In the genomic region with DNA sequence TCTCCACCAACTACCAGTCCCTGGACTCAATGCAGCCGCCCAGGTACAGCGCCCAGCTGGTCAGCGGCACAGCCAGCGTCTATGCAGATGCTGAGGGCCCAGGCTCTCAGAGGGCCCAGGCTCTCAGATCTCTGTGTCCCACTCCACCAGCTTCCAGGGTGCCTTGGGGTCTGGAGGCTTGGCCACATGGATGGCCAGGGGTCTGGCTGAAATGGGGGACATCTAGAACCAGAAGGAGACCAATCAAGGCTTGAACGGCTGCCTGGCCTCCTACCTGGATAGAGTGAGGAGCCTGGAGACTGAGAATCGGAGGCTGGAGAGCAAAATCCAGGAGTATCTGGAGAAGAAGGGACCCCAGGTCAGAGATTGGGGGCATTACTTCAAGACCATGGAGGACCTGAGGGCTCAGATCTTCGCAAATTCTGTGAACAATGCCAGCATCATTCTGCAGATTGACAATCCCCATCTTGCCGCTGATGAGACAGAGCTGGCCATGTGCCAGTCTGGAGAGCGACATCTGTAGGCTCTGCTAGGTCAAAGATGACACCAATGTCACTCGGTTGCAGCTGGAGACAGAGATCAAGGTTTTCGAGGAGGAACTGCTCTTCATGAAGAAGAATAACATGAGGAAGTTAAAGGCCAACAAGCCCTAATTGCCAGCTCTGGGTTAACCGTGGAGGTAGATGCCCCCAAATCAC, we compare ENCODE assay signal across 13 cellular contexts. TPM values are rescaled to one million over a fixed set of nuclear protein-coding genes. Genes with fewer than 3 reads are reported as not detected.
A peak's percentile ranks its signal among the peaks of the same experiment; 100 is the strongest.
DNase-seq lines count a peak whose midpoint lies in the region; ATAC-seq and TF ChIP-seq lines count a peak whose summit lies in the region.
"Had no signal": no experiment of that assay in that cellular context is flagged by ENCODE, and none has a peak within 500 bp of the region (broad histone marks: within the 10 kb centered on the region; RNA-seq: fewer than 3 reads in every experiment).

No MANE protein-coding gene starts in this region.

- H3K4me2 ChIP-seq in neural progenitor cell = no peak overlapping the region

- peak; percentile 53 for DNase-seq in activated CD4-positive, alpha-beta memory T cell treated with anti-CD3 and anti-CD28 coated beads for 36 hours
- DNase-seq in activated CD4-positive, alpha-beta memory T cell treated with anti-CD3 and anti-CD28 coated beads, Interleukin-2, amount 10 ng/mL, durations not matched to agents 7 days and 5 days = no peak
- DNase-seq in T-helper 17 cell (no peak), H4 (ENCODE audit: low spot score) (no peak), neural progenitor cell (ENCODE audit: low spot score) (no peak)
- no peak for DNase-seq in effector memory CD8-positive, alpha-beta T cell
- DNase-seq in stimulated activated naive CD8-positive, alpha-beta T cell treated with anti-CD3 and anti-CD28 coated beads, Interleukin-15, Interleukin-2, amounts not matched to agents 100 U/mL and 50 U/mL, for 24 hours = peak; percentile 33
- DNase-seq: immature natural killer cell, NCI-H446 treated with DMSO at 0.1 percent for 48 hours had no signal

- CTCF ChIA-PET in activated CD4-positive, alpha-beta memory T cell treated with anti-CD3 and anti-CD28 coated beads for 36 hours (lab: Charles Lee) = interaction anchor here (0.6 to 1.2 kb wide), 5 partner anchors 12 to 31 kb away, joined by 3 to 11 read pairs (median 3); no protein-coding TSS in a partner anchor
- CTCF ChIA-PET in activated CD4-positive, alpha-beta memory T cell treated with anti-CD3 and anti-CD28 coated beads, Interleukin-2, amount 10 ng/mL, durations not matched to agents 7 days and 5 days (lab: Charles Lee) = interaction anchor here (0.9 to 1.1 kb wide), 2 partner anchors 26 to 28 kb away, joined by 4 read pairs; no protein-coding TSS in a partner anchor

- TF ChIP-seq CTCF in neural progenitor cell (IDR thresholded peaks at IDR 0.05) = no peak

- H3K4me3 Mint-ChIP-seq in activated CD4-positive, alpha-beta memory T cell treated with anti-CD3 and anti-CD28 coated beads for 36 hours = no peak overlapping the region
- no peak overlapping the region for H3K4me3 Mint-ChIP-seq in activated CD4-positive, alpha-beta memory T cell treated with anti-CD3 and anti-CD28 coated beads, Interleukin-2, amount 10 ng/mL, durations not matched to agents 7 days and 5 days
- H3K4me3 Mint-ChIP-seq in T-helper 17 cell (no peak overlapping the region), neural progenitor cell (no peak overlapping the region)
- H3K4me3 Mint-ChIP-seq in effector memory CD8-positive, alpha-beta T cell = no peak overlapping the region
- H3K4me3 Mint-ChIP-seq: immature natural killer cell had no signal

- intact Hi-C loops in activated CD4-positive, alpha-beta memory T cell treated with anti-CD3 and anti-CD28 coated beads for 36 hours (cut with micrococcal nuclease) = loop anchor here (10.0 kb wide), 1 partner anchor 415 kb away; no protein-coding TSS in a partner anchor

- H3K79me2 ChIP-seq in neural progenitor cell (ENCODE audit: low read depth) = no peaks in the 10 kb centered on the region

- H3K4me1 ChIP-seq in neural progenitor cell = no peaks in the 10 kb centered on the region
- H3K4me1 ChIP-seq: tibial artery had no signal

- no peaks in the 10 kb centered on the region for H3F3A ChIP-seq in neural progenitor cell (ENCODE audit: low read depth)

- H3K27ac Mint-ChIP-seq in activated CD4-positive, alpha-beta memory T cell treated with anti-CD3 and anti-CD28 coated beads for 36 hours = no peak overlapping the region
- H3K27ac Mint-ChIP-seq in activated CD4-positive, alpha-beta memory T cell treated with anti-CD3 and anti-CD28 coated beads, Interleukin-2, amount 10 ng/mL, durations not matched to agents 7 days and 5 days = no peak overlapping the region
- no peak overlapping the region for H3K27ac Mint-ChIP-seq in T-helper 17 cell
- H3K27ac Mint-ChIP-seq in effector memory CD8-positive, alpha-beta T cell = no peak overlapping the region
- no peak overlapping the region for H3K27ac Mint-ChIP-seq in neural progenitor cell
- H3K27ac Mint-ChIP-seq: immature natural killer cell had no signal

- peak; percentile 57 for ATAC-seq in T-helper 17 cell
- ATAC-seq in effector memory CD8-positive, alpha-beta T cell (replicated peaks) = peak; percentile 31
- peak; percentile 36 for ATAC-seq in stimulated activated naive CD8-positive, alpha-beta T cell treated with anti-CD3 and anti-CD28 coated beads, Interleukin-15, Interleukin-2, amounts not matched to agents 100 U/mL and 50 U/mL, for 24 hours
- no peak for ATAC-seq in HG02763 (IDR thresholded peaks at IDR 0.05; ENCODE audit: unreplicated experiment)
- ATAC-seq: activated CD4-positive, CD25-positive, alpha-beta regulatory T cell treated with anti-CD3 and anti-CD28 coated beads, Interleukin-2, amount 50 U/mL, for 24 hours; right cardiac atrium had no signal

- no peak overlapping the region for H3K9ac ChIP-seq in neural progenitor cell

- no peak overlapping the region for H2AFZ ChIP-seq in neural progenitor cell (replicated peaks)

- H3K9me3 Mint-ChIP-seq in activated CD4-positive, alpha-beta memory T cell treated with anti-CD3 and anti-CD28 coated beads for 36 hours = no peaks in the 10 kb centered on the region
- no peaks in the 10 kb centered on the region for H3K9me3 Mint-ChIP-seq in activated CD4-positive, alpha-beta memory T cell treated with anti-CD3 and anti-CD28 coated beads, Interleukin-2, amount 10 ng/mL, durations not matched to agents 7 days and 5 days
- H3K9me3 Mint-ChIP-seq in effector memory CD8-positive, alpha-beta T cell = no peaks in the 10 kb centered on the region
- H3K9me3 Mint-ChIP-seq in neural progenitor cell = no peaks in the 10 kb centered on the region
- H3K9me3 Mint-ChIP-seq: immature natural killer cell had no signal

- POLR2A ChIA-PET in activated CD4-positive, alpha-beta memory T cell treated with anti-CD3 and anti-CD28 coated beads for 36 hours (lab: Charles Lee) = no interaction called here
- POLR2A ChIA-PET in activated CD4-positive, alpha-beta memory T cell treated with anti-CD3 and anti-CD28 coated beads, Interleukin-2, amount 10 ng/mL, durations not matched to agents 7 days and 5 days (lab: Charles Lee) = interaction anchor here (0.9 kb wide), 1 partner anchor 24 kb away, joined by 3 read pairs; no protein-coding TSS in a partner anchor

- no peak overlapping the region for H3K27ac ChIP-seq in neural progenitor cell
- H3K27ac ChIP-seq: tibial artery had no signal

- peaks cover 4% of the 10 kb centered on the region for H3K4me1 Mint-ChIP-seq in activated CD4-positive, alpha-beta memory T cell treated with anti-CD3 and anti-CD28 coated beads for 36 hours (ENCODE audit: low read depth)
- H3K4me1 Mint-ChIP-seq in activated CD4-positive, alpha-beta memory T cell treated with anti-CD3 and anti-CD28 coated beads, Interleukin-2, amount 10 ng/mL, durations not matched to agents 7 days and 5 days = no peaks in the 10 kb centered on the region
- H3K4me1 Mint-ChIP-seq in T-helper 17 cell (no peaks in the 10 kb centered on the region), neural progenitor cell (no peaks in the 10 kb centered on the region)
- H3K4me1 Mint-ChIP-seq in effector memory CD8-positive, alpha-beta T cell (ENCODE audit: low read depth in 2 of 2) = no peaks in the 10 kb centered on the region
- H3K4me1 Mint-ChIP-seq: immature natural killer cell had no signal

- no peaks in the 10 kb centered on the region for H4K20me1 ChIP-seq in neural progenitor cell (ENCODE audit: low read depth)

- peaks cover under 1% of the 10 kb centered on the region for H3K27me3 ChIP-seq in neural progenitor cell
- H3K27me3 ChIP-seq: tibial artery had no signal

- no peaks in the 10 kb centered on the region for H3K36me3 Mint-ChIP-seq in activated CD4-positive, alpha-beta memory T cell treated with anti-CD3 and anti-CD28 coated beads for 36 hours
- H3K36me3 Mint-ChIP-seq in activated CD4-positive, alpha-beta memory T cell treated with anti-CD3 and anti-CD28 coated beads, Interleukin-2, amount 10 ng/mL, durations not matched to agents 7 days and 5 days (ENCODE audit: low read depth) = no peaks in the 10 kb centered on the region
- H3K36me3 Mint-ChIP-seq in T-helper 17 cell (ENCODE audit: low read depth) (no peaks in the 10 kb centered on the region), neural progenitor cell (no peaks in the 10 kb centered on the region)
- no peaks in the 10 kb centered on the region for H3K36me3 Mint-ChIP-seq in effector memory CD8-positive, alpha-beta T cell (ENCODE audit: insufficient read depth)
- H3K36me3 Mint-ChIP-seq: immature natural killer cell had no signal

- no peaks in the 10 kb centered on the region for H3K36me3 ChIP-seq in neural progenitor cell
- H3K36me3 ChIP-seq: tibial artery had no signal

- H3K4me3 ChIP-seq in neural progenitor cell = no peak overlapping the region
- H3K4me3 ChIP-seq: tibial artery had no signal

- no peaks in the 10 kb centered on the region for H3K9me3 ChIP-seq in T-helper 17 cell (ENCODE audit: control insufficient read depth, low read length, poor library complexity, severe bottlenecking)
- H3K9me3 ChIP-seq in neural progenitor cell (ENCODE audit: low read depth) = no peaks in the 10 kb centered on the region
- H3K9me3 ChIP-seq: tibial artery had no signal

- no peaks in the 10 kb centered on the region for H3K27me3 Mint-ChIP-seq in activated CD4-positive, alpha-beta memory T cell treated with anti-CD3 and anti-CD28 coated beads for 36 hours
- H3K27me3 Mint-ChIP-seq in activated CD4-positive, alpha-beta memory T cell treated with anti-CD3 and anti-CD28 coated beads, Interleukin-2, amount 10 ng/mL, durations not matched to agents 7 days and 5 days = peaks cover 2% of the 10 kb centered on the region
- H3K27me3 Mint-ChIP-seq in T-helper 17 cell = no peaks in the 10 kb centered on the region
- H3K27me3 Mint-ChIP-seq in effector memory CD8-positive, alpha-beta T cell = peaks cover 0 to 10% of the 10 kb centered on the region in 2 donors
- no peaks in the 10 kb centered on the region for H3K27me3 Mint-ChIP-seq in neural progenitor cell (ENCODE audit: insufficient read depth, low read depth)

RNA-seq across cellular contexts. Expression of gene GRM4, which starts 44.1 kb away (rescaled TPM):
- total RNA-seq in activated CD4-positive, alpha-beta memory T cell treated with anti-CD3 and anti-CD28 coated beads for 36 hours = under 1 TPM in 1 of 2 experiments, not detected in 1; 0.05 TPM
- not detected for total RNA-seq in activated CD4-positive, alpha-beta memory T cell treated with anti-CD3 and anti-CD28 coated beads, Interleukin-2, amount 10 ng/mL, durations not matched to agents 7 days and 5 days
- total RNA-seq in T-helper 17 cell (not detected), neural progenitor cell (ENCODE audit: low replicate concordance) (1.2 and 1.8 TPM in 2 replicates)
- total RNA-seq in H4 (2014; rRNA removed; shearing (Covaris generic)) = not detected in 2 replicates
- total RNA-seq: right cardiac atrium had no signal

RNA-seq across cellular contexts. Expression of gene HMGA1, which starts 46.7 kb away (rescaled TPM):
- 100 to 1,000 TPM; 422 to 429 TPM for total RNA-seq in activated CD4-positive, alpha-beta memory T cell treated with anti-CD3 and anti-CD28 coated beads for 36 hours
- total RNA-seq in activated CD4-positive, alpha-beta memory T cell treated with anti-CD3 and anti-CD28 coated beads, Interleukin-2, amount 10 ng/mL, durations not matched to agents 7 days and 5 days = 100 to 1,000 TPM; 269 to 282 TPM
- 10 to 100 TPM; 87.5 to 90.3 TPM for total RNA-seq in T-helper 17 cell
- 117 and 122 TPM in 2 replicates for total RNA-seq in H4 (2014; rRNA removed; shearing (Covaris generic))
- total RNA-seq in neural progenitor cell (ENCODE audit: low replicate concordance) = 417 and 1,058 TPM in 2 replicates

RNA-seq across cellular contexts. Expression of gene SMIM29, which starts 58.9 kb away (rescaled TPM):
- total RNA-seq in activated CD4-positive, alpha-beta memory T cell treated with anti-CD3 and anti-CD28 coated beads for 36 hours = 10 to 100 TPM; 22.4 to 25.2 TPM
- 10 to 100 TPM; 38.3 to 38.4 TPM for total RNA-seq in activated CD4-positive, alpha-beta memory T cell treated with anti-CD3 and anti-CD28 coated beads, Interleukin-2, amount 10 ng/mL, durations not matched to agents 7 days and 5 days
- total RNA-seq in T-helper 17 cell (10 to 100 TPM; 24.3 to 29.2 TPM), neural progenitor cell (ENCODE audit: low replicate concordance) (2.4 and 8.9 TPM in 2 replicates)
- 46.4 and 61.4 TPM in 2 replicates for total RNA-seq in H4 (2014; rRNA removed; shearing (Covaris generic))

Comparison
In these comparisons a context has a peak if more than half of its experiments do, and no peak if none do; other contexts are left out.
1. DNase-seq: peak in activated CD4-positive, alpha-beta memory T cell treated with anti-CD3 and anti-CD28 coated beads for 36 hours (single experiment) and stimulated activated naive CD8-positive, alpha-beta T cell treated with anti-CD3 and anti-CD28 coated beads, Interleukin-15, Interleukin-2, amounts not matched to agents 100 U/mL and 50 U/mL, for 24 hours (single experiment); none in activated CD4-positive, alpha-beta memory T cell treated with anti-CD3 and anti-CD28 coated beads, Interleukin-2, amount 10 ng/mL, durations not matched to agents 7 days and 5 days (single experiment), T-helper 17 cell (0 of 3), effector memory CD8-positive, alpha-beta T cell (0 of 3), H4 (single experiment) and neural progenitor cell (single experiment).